Comparison of ENCODE assay signal across 25 cellular contexts in genomic region chr2:175535631-175536030, GRCh38.
DNase-seq lines count a peak whose midpoint lies in the region; ATAC-seq and TF ChIP-seq lines count a peak whose summit lies in the region.
"Had no signal": no experiment of that assay in that cellular context is flagged by ENCODE, and none has a peak within 500 bp of the region (broad histone marks: within the 10 kb centered on the region; RNA-seq: fewer than 3 reads in every experiment).

No MANE protein-coding gene starts in this region.

- H3K27me3 ChIP-seq in A673 (replicated peaks; ENCODE audit: insufficient read depth, low read depth, low read length, poor library complexity) (no peaks in the 10 kb centered on the region), GM23338 (ENCODE audit: insufficient read depth) (no peaks in the 10 kb centered on the region), mesendoderm (ENCODE audit: insufficient read depth, low read length, poor library complexity) (no peaks in the 10 kb centered on the region)

- intact Hi-C loops in A673 (cut with micrococcal nuclease; ENCODE audit: unreplicated experiment) = loop anchor here (5.0 kb wide), 1 partner anchor 163 kb away; no protein-coding TSS in a partner anchor

- no peak overlapping the region for H2BK15ac ChIP-seq in mesendoderm (replicated peaks; ENCODE audit: low read depth)

- POLR2A ChIA-PET in A673 (lab: Charles Lee; ENCODE audit: low non-redundant PET) = no interaction called here

- no peaks in the 10 kb centered on the region for H3K79me2 ChIP-seq in GM23338 (replicated peaks; ENCODE audit: insufficient read depth)
- no peaks in the 10 kb centered on the region for H3K79me2 ChIP-seq in mesendoderm (ENCODE audit: control insufficient read depth, insufficient read depth, low read length)

- no peak overlapping the region for H4K8ac ChIP-seq in mesendoderm (ENCODE audit: low read depth, low read length)

- no peak overlapping the region for H2BK5ac ChIP-seq in mesendoderm (ENCODE audit: low read length)

- CTCF ChIA-PET in A673 (lab: Charles Lee) = no interaction called here

- no peak overlapping the region for H4K5ac ChIP-seq in mesendoderm (ENCODE audit: low read length)

- no peak overlapping the region for H3K27ac ChIP-seq in A673 (ENCODE audit: low read depth, low read length, poor library complexity, severe bottlenecking)
- no peak overlapping the region for H3K27ac ChIP-seq in GM23338 (ENCODE audit: low read depth)
- H3K27ac ChIP-seq in VCaP = peak overlapping the region; percentile 64; the same call in 1 of the 2 replicates
- H3K27ac ChIP-seq in mesendoderm (ENCODE audit: low read depth, low read length) = no peak overlapping the region
- H3K27ac ChIP-seq: GM23248 had no signal

- H3K23ac ChIP-seq in mesendoderm (ENCODE audit: low read length) = no peak overlapping the region

- no peak overlapping the region for H2AK5ac ChIP-seq in mesendoderm (ENCODE audit: low read length)

- H3K4ac ChIP-seq in mesendoderm (ENCODE audit: low read depth, low read length) = no peak overlapping the region

- H3K56ac ChIP-seq in mesendoderm (ENCODE audit: low read length) = no peak overlapping the region

- peak overlapping the region; percentile 53; the same call in 1 of the 2 replicates for H2AFZ ChIP-seq in GM23338
- H2AFZ ChIP-seq: GM23248 had no signal

- H3K36me3 Mint-ChIP-seq in GM23338 (ENCODE audit: low read depth) = no peaks in the 10 kb centered on the region
- H3K36me3 Mint-ChIP-seq in stimulated activated memory B cell treated with anti-CD40 and anti-IgM and Interleukin-4, amounts not matched to agents 10 μg/mL and 1 μg/mL and 100 μg/mL, for 72 hours = no peaks in the 10 kb centered on the region
- H3K36me3 Mint-ChIP-seq: CD4-positive, CD25-positive, alpha-beta regulatory T cell had no signal

- H3K4me1 ChIP-seq in A673 (ENCODE audit: insufficient read depth, low read length, poor library complexity, severe bottlenecking) (peaks cover 12% of the 10 kb centered on the region), GM23338 (ENCODE audit: insufficient read depth) (no peaks in the 10 kb centered on the region), mesendoderm (ENCODE audit: control insufficient read depth, low read depth, low read length) (no peaks in the 10 kb centered on the region)

- H3K9me3 ChIP-seq in A673 (ENCODE audit: low read depth, low read length, poor library complexity, severe bottlenecking) = no peaks in the 10 kb centered on the region
- H3K9me3 ChIP-seq: SK-N-SH had no signal

- H3F3A ChIP-seq in GM23338 (replicated peaks; ENCODE audit: low read depth) = no peaks in the 10 kb centered on the region

- no peaks in the 10 kb centered on the region for H3K79me1 ChIP-seq in mesendoderm (ENCODE audit: low read length)

- BruUV-seq in A673 (replicated peaks; lab: Mats Ljungman, UMichigan) = no TSS peak

- H3K9me3 Mint-ChIP-seq in GM23338 = no peaks in the 10 kb centered on the region
- H3K9me3 Mint-ChIP-seq in stimulated activated memory B cell treated with anti-CD40 and anti-IgM and Interleukin-4, amounts not matched to agents 10 μg/mL and 1 μg/mL and 100 μg/mL, for 72 hours = peaks cover 3% of the 10 kb centered on the region

- no peaks in the 10 kb centered on the region for H3K36me3 ChIP-seq in A673 (ENCODE audit: insufficient read depth, low read length, poor library complexity, severe bottlenecking)
- no peaks in the 10 kb centered on the region for H3K36me3 ChIP-seq in GM23338 (ENCODE audit: insufficient read depth)
- no peaks in the 10 kb centered on the region for H3K36me3 ChIP-seq in mesendoderm (ENCODE audit: control insufficient read depth, insufficient read depth, low read length)

- TF ChIP-seq CTCF in A673 (conservative IDR thresholded peaks at IDR 0.05; ENCODE audit: low read depth, low read length) (no peak), GM23338 (conservative IDR thresholded peaks at IDR 0.05; ENCODE audit: low read depth in 2 of 2) (no peak), VCaP (conservative IDR thresholded peaks at IDR 0.05) (no peak)

- peak; percentile 90 for DNase-seq in A673 (ENCODE audit: low spot score)
- no peak for DNase-seq in GM23338 (ENCODE audit: low spot score)
- peak; percentile 33 for DNase-seq in NOMO-1 treated with DMSO at 0.1 percent for 48 hours (lab: John Stamatoyannopoulos, UW; ENCODE audit: unreplicated experiment)
- DNase-seq in NCI-H2171 treated with DMSO at 0.1 percent for 48 hours (lab: John Stamatoyannopoulos, UW) = no peak
- no peak for DNase-seq in mesendoderm
- DNase-seq in stimulated activated CD4-positive, alpha-beta T cell treated with anti-CD3 and anti-CD28 coated beads, Interleukin-4, amount 100 ng/mL, for 4 hours = no peak
- DNase-seq: CD4-positive, CD25-positive, alpha-beta regulatory T cell; COR-L47; DMS79; GM23248; HCEC 1CT; KG1; MV-4-11; NCI-H1417 treated with DMSO at 0.1 percent for 48 hours; NCI-H187 treated with DMSO at 0.1 percent for 48 hours; NCI-H2107; NK-92 treated with Interleukin-12 subunit alpha and Interleukin-12 subunit beta, amount 100 ng/mL, for 24 hours; PC-3; Right ventricle myocardium superior; SK-N-SH; T-helper 1 cell had no signal

- H3K27me3 Mint-ChIP-seq in GM23338 (ENCODE audit: insufficient read depth, low read depth, poor library complexity) = no peaks in the 10 kb centered on the region
- no peaks in the 10 kb centered on the region for H3K27me3 Mint-ChIP-seq in stimulated activated memory B cell treated with anti-CD40 and anti-IgM and Interleukin-4, amounts not matched to agents 10 μg/mL and 1 μg/mL and 100 μg/mL, for 72 hours
- H3K27me3 Mint-ChIP-seq: B cell; CD4-positive, CD25-positive, alpha-beta regulatory T cell had no signal

- H4K20me1 ChIP-seq in GM23338 (replicated peaks; ENCODE audit: insufficient read depth) = no peaks in the 10 kb centered on the region

- no peak overlapping the region for H3K4me3 Mint-ChIP-seq in GM23338
- no peak overlapping the region for H3K4me3 Mint-ChIP-seq in stimulated activated memory B cell treated with anti-CD40 and anti-IgM and Interleukin-4, amounts not matched to agents 10 μg/mL and 1 μg/mL and 100 μg/mL, for 72 hours
- H3K4me3 Mint-ChIP-seq: B cell; CD4-positive, CD25-positive, alpha-beta regulatory T cell had no signal

- H3K4me3 ChIP-seq in A673 (ENCODE audit: low read depth, low read length, poor library complexity, severe bottlenecking) (no peak overlapping the region), GM23338 (no peak overlapping the region), mesendoderm (ENCODE audit: low read length) (no peak overlapping the region)
- H3K4me3 ChIP-seq: GM12878, GM23248 had no signal

- 0 out of 2 replicates have a peak, but pooled peaks cover 2% of the 10 kb centered on the region for H3K9me2 ChIP-seq in GM23338 (ENCODE audit: insufficient read depth)
- H3K9me2 ChIP-seq: SK-N-SH had no signal

- WGBS in mesendoderm (ENCODE audit: extremely low coverage, insufficient coverage, low lambda C conversion rate) = no CpG with 5 or more reads among the region's 4 CpGs

- H3K27ac Mint-ChIP-seq in GM23338 = no peak overlapping the region
- H3K27ac Mint-ChIP-seq in stimulated activated memory B cell treated with anti-CD40 and anti-IgM and Interleukin-4, amounts not matched to agents 10 μg/mL and 1 μg/mL and 100 μg/mL, for 72 hours = no peak overlapping the region
- H3K27ac Mint-ChIP-seq: B cell; CD4-positive, CD25-positive, alpha-beta regulatory T cell had no signal

- H3K9ac ChIP-seq in mesendoderm (ENCODE audit: low read length) = no peak overlapping the region
- H3K9ac ChIP-seq: GM23248, SK-N-SH had no signal

- ATAC-seq in GM23338 = no peak
- no peak for ATAC-seq in stimulated activated memory B cell treated with anti-CD40 and anti-IgM and Interleukin-4, amounts not matched to agents 10 μg/mL and 1 μg/mL and 100 μg/mL, for 72 hours
- ATAC-seq: GM12878, PC-3 had no signal

- H3K4me1 Mint-ChIP-seq in GM23338 = no peaks in the 10 kb centered on the region; the same call in 2 of the 3 replicates
- H3K4me1 Mint-ChIP-seq in stimulated activated memory B cell treated with anti-CD40 and anti-IgM and Interleukin-4, amounts not matched to agents 10 μg/mL and 1 μg/mL and 100 μg/mL, for 72 hours = no peaks in the 10 kb centered on the region
- H3K4me1 Mint-ChIP-seq: B cell; CD4-positive, CD25-positive, alpha-beta regulatory T cell had no signal

- H2BK120ac ChIP-seq in mesendoderm (ENCODE audit: low read depth, low read length) = no peak overlapping the region

- no peak overlapping the region for H3K18ac ChIP-seq in mesendoderm (ENCODE audit: low read length)

- H3K4me2 ChIP-seq in GM23338 = no peak overlapping the region
- H3K4me2 ChIP-seq in mesendoderm (ENCODE audit: low read length) = no peak overlapping the region
- H3K4me2 ChIP-seq: SK-N-SH had no signal

TF ChIP-seq in GM23338, 12 proteins besides CTCF, POLR2A, EP300 and RAD21 (continues in another document):
- TF ChIP-seq CREB1 (CRISPR knock-in tag; IDR thresholded peaks at IDR 0.05; ENCODE audit: low read depth) (no peak), ETS1 (IDR thresholded peaks at IDR 0.05) (no peak), NANOG (IDR thresholded peaks at IDR 0.05; ENCODE audit: borderline replicate concordance) (no peak)

Comparison
In these comparisons a context has a peak if more than half of its experiments do, and no peak if none do; other contexts are left out.
1. DNase-seq: peak in A673 (single experiment) and NOMO-1 treated with DMSO at 0.1 percent for 48 hours (single experiment); none in GM23338 (single experiment), NCI-H2171 treated with DMSO at 0.1 percent for 48 hours (single experiment), mesendoderm (single experiment) and stimulated activated CD4-positive, alpha-beta T cell treated with anti-CD3 and anti-CD28 coated beads, Interleukin-4, amount 100 ng/mL, for 4 hours (0 of 2).